In genomic region chr1:64677471-64677870, GRCh38 we compare ENCODE assay signal across 28 cellular contexts.
"Had no signal": no experiment of that assay in that cellular context is flagged by ENCODE, and none has a peak within 500 bp of the region (broad histone marks: within the 10 kb centered on the region; RNA-seq: fewer than 3 reads in every experiment).

No MANE protein-coding gene starts in this region.

- H3K79me2 ChIP-seq: parathyroid adenoma had no signal

- H3K9ac ChIP-seq: neural progenitor cell, parathyroid adenoma had no signal

- ATAC-seq: natural killer cell; psoas muscle; right cardiac atrium; sciatic nerve; stimulated activated memory B cell treated with anti-CD40 and anti-IgM and Interleukin-4, amounts not matched to agents 10 μg/mL and 1 μg/mL and 100 μg/mL, for 72 hours; stimulated activated naive CD8-positive, alpha-beta T cell treated with anti-CD3 and anti-CD28 coated beads, Interleukin-15, amount 100 ng/mL, for 72 hours; stimulated activated naive CD8-positive, alpha-beta T cell treated with anti-CD3 and anti-CD28 coated beads, Interleukin-15, Interleukin-2, amounts not matched to agents 100 U/mL and 50 U/mL, for 24 hours; upper lobe of right lung had no signal

- H3K4me1 ChIP-seq: neural progenitor cell, parathyroid adenoma, psoas muscle, spleen, suprapubic skin, testis, tibial artery, transverse colon, upper lobe of right lung, vagina had no signal

- H3K4me2 ChIP-seq: neural progenitor cell, smooth muscle cell had no signal

- H3K27ac ChIP-seq: neural progenitor cell, ovary, parathyroid adenoma, psoas muscle, skin epidermis, spleen, suprapubic skin, testis, tibial artery, transverse colon, upper lobe of right lung, vagina had no signal

- H3K36me3 ChIP-seq: ovary, transverse colon had no signal

- H3K9me3 ChIP-seq: ovary, psoas muscle, spleen, suprapubic skin, testis, tibial artery, transverse colon, upper lobe of right lung, vagina had no signal

- H3K27me3 ChIP-seq: neural progenitor cell, ovary, spleen, suprapubic skin, testis, tibial artery, transverse colon, upper lobe of right lung, vagina had no signal

- H3K4me3 ChIP-seq: neural progenitor cell, ovary, psoas muscle, skin epidermis, smooth muscle cell, spleen, suprapubic skin, testis, tibial artery, transverse colon, upper lobe of right lung, vagina had no signal

- H2AFZ ChIP-seq: neural progenitor cell, parathyroid adenoma had no signal

- DNase-seq: natural killer cell; occipital lobe; ovary; posterior cingulate gyrus; psoas muscle; right cardiac atrium; spleen; stimulated activated CD4-positive, alpha-beta T cell treated with anti-CD3 and anti-CD28 coated beads, Interleukin-12 subunit alpha, Interleukin-12 subunit beta, amount 100 ng/mL, for 4 hours; stimulated activated CD4-positive, alpha-beta T cell treated with anti-CD3 and anti-CD28 coated beads, Interleukin-1b, Interleukin-23, amount 100 ng/mL, for 48 hours; stimulated activated CD4-positive, alpha-beta T cell treated with anti-CD3 and anti-CD28 coated beads, Interleukin-4, amount 100 ng/mL, for 1 hour; stimulated activated CD4-positive, alpha-beta T cell treated with anti-CD3 and anti-CD28 coated beads, Interleukin-4, amount 100 ng/mL, for 4 hours; stimulated activated CD8-positive, alpha-beta memory T cell treated with anti-CD3 and anti-CD28 coated beads, Interleukin-4, amount 100 ng/mL, for 48 hours; stimulated activated naive CD4-positive, alpha-beta T cell; stimulated activated naive CD8-positive, alpha-beta T cell treated with anti-CD3 and anti-CD28 coated beads, Interleukin-15, amount 100 ng/mL, for 72 hours; stimulated activated naive CD8-positive, alpha-beta T cell treated with anti-CD3 and anti-CD28 coated beads, Interleukin-15, Interleukin-2, amounts not matched to agents 100 U/mL and 50 U/mL, for 24 hours; substantia nigra; testis; tibial artery; transverse colon; upper lobe of right lung had no signal
